Comparison of ENCODE assay signal across 1 cellular context in genomic region chr3:47850803-47851417, GRCh38.
TF ChIP-seq lines count a peak whose summit lies in the region.

No MANE protein-coding gene starts in this region.

TF ChIP-seq in K562, 482 proteins besides CTCF, POLR2A, EP300 and RAD21 (continues in another document):
- TF ChIP-seq SIN3A (IDR thresholded peaks at IDR 0.05; ENCODE audit: borderline replicate concordance in 2 of 2, control insufficient read depth in 1 of 2, low read depth in 2 of 2, low read length in 2 of 2) (peak in 1 of 2 experiments; percentile 24; a peak in 1 of 4 replicates), ZNF586 (CRISPR knock-in tag; conservative IDR thresholded peaks at IDR 0.05) (no peak), HSF4 (CRISPR knock-in tag; IDR thresholded peaks at IDR 0.05; ENCODE audit: borderline replicate concordance) (no peak), ETV6 (IDR thresholded peaks at IDR 0.05; ENCODE audit: borderline replicate concordance in 1 of 2, low read depth in 2 of 2, low read length in 1 of 2) (no peak), ETV6 (CRISPR knock-in tag; IDR thresholded peaks at IDR 0.05; ENCODE audit: borderline replicate concordance) (no peak), POU5F1 (IDR thresholded peaks at IDR 0.05; ENCODE audit: borderline replicate concordance, low read depth, low read length, partially characterized antibody) (no peak), ZFP1 (CRISPR knock-in tag; IDR thresholded peaks at IDR 0.05) (no peak), MBD1 (CRISPR knock-in tag; IDR thresholded peaks at IDR 0.05) (no peak), POLR2AphosphoS5 (IDR thresholded peaks at IDR 0.05; ENCODE audit: control insufficient read depth, insufficient read depth, low read depth, low read length) (peak; percentile 62; the same call in 1 of the 2 replicates), HDAC6 (IDR thresholded peaks at IDR 0.05; ENCODE audit: low read depth, low read length) (no peak), SPI1 (IDR thresholded peaks at IDR 0.05; ENCODE audit: borderline replicate concordance, low read depth, low read length) (no peak), ZNF23 (CRISPR knock-in tag; IDR thresholded peaks at IDR 0.05) (no peak), ZFP30 (CRISPR knock-in tag; IDR thresholded peaks at IDR 0.05; ENCODE audit: borderline replicate concordance) (no peak), RFX7 (CRISPR knock-in tag; IDR thresholded peaks at IDR 0.05) (no peak), ELF1 (tag; IDR thresholded peaks at IDR 0.05) (no peak), MAZ (CRISPR knock-in tag; conservative IDR thresholded peaks at IDR 0.05 in 1 of 2, IDR thresholded peaks at IDR 0.05 in 1 of 2) (no peak), GATA2 (CRISPR knock-in tag; IDR thresholded peaks at IDR 0.05) (no peak), TAF9B (IDR thresholded peaks at IDR 0.05; ENCODE audit: partially characterized antibody) (no peak), POLR2G (IDR thresholded peaks at IDR 0.05; ENCODE audit: low read depth, low read length) (peak; percentile 55), MXD1 (CRISPR knock-in tag; IDR thresholded peaks at IDR 0.05; ENCODE audit: borderline replicate concordance, poor library complexity, severe bottlenecking) (no peak), ZNF644 (tag; IDR thresholded peaks at IDR 0.05; ENCODE audit: low read depth) (no peak), E2F4 (CRISPR knock-in tag; IDR thresholded peaks at IDR 0.05; ENCODE audit: low read depth) (no peak), ZNF354B (CRISPR knock-in tag; IDR thresholded peaks at IDR 0.05) (no peak), RBFOX2 (IDR thresholded peaks at IDR 0.05; ENCODE audit: low read depth, low read length) (0 out of 2 replicates have a peak, but pooled peaks have one; percentile 22), SIN3B (IDR thresholded peaks at IDR 0.05; ENCODE audit: low read depth) (no peak), SNRNP70 (optimal IDR thresholded peaks at IDR 0.05; ENCODE audit: low read depth, low read length) (no peak), ZNF184 (CRISPR knock-in tag; IDR thresholded peaks at IDR 0.05) (no peak), OTX1 (CRISPR knock-in tag; IDR thresholded peaks at IDR 0.05) (no peak), PRMT5 (CRISPR knock-in tag; IDR thresholded peaks at IDR 0.05) (no peak), CGGBP1 (CRISPR knock-in tag; IDR thresholded peaks at IDR 0.05) (no peak), POLR2AphosphoS2 (IDR thresholded peaks at IDR 0.05; ENCODE audit: low read length) (peak; percentile 54; the same call in 1 of the 2 replicates), ZNF75A (CRISPR knock-in tag; IDR thresholded peaks at IDR 0.05) (no peak), HNRNPLL (IDR thresholded peaks at IDR 0.05; ENCODE audit: low read depth, low read length, poor library complexity, severe bottlenecking) (no peak), ZNF282 (CRISPR knock-in tag; IDR thresholded peaks at IDR 0.05) (no peak), CREB3L1 (IDR thresholded peaks at IDR 0.05; ENCODE audit: borderline replicate concordance, low read depth) (no peak), ERF (CRISPR knock-in tag; IDR thresholded peaks at IDR 0.05) (no peak), NCOA4 (IDR thresholded peaks at IDR 0.05; ENCODE audit: partially characterized antibody) (no peak), ELF4 (CRISPR knock-in tag; IDR thresholded peaks at IDR 0.05) (no peak), ZMIZ1 (IDR thresholded peaks at IDR 0.05; ENCODE audit: low read depth in 2 of 2, low read length in 2 of 2) (no peak), SMAD4 (CRISPR knock-in tag; conservative IDR thresholded peaks at IDR 0.05) (no peak), MIER1 (IDR thresholded peaks at IDR 0.05; ENCODE audit: low read depth) (no peak), RHOXF2B (CRISPR knock-in tag; conservative IDR thresholded peaks at IDR 0.05) (no peak), NONO (IDR thresholded peaks at IDR 0.05; ENCODE audit: low read depth in 2 of 2, low read length in 1 of 2) (no peak), XRCC5 (IDR thresholded peaks at IDR 0.05; ENCODE audit: low read depth, low read length) (no peak), PRPF4 (IDR thresholded peaks at IDR 0.05; ENCODE audit: insufficient read depth, low read depth, low read length, poor library complexity, severe bottlenecking) (no peak), SMC3 (conservative IDR thresholded peaks at IDR 0.05; ENCODE audit: insufficient read depth, low read depth, low read length) (0 out of 2 replicates have a peak, but pooled peaks have one; percentile 1), HINFP (tag; conservative IDR thresholded peaks at IDR 0.05; ENCODE audit: low read depth) (no peak), BCLAF1 (IDR thresholded peaks at IDR 0.05; ENCODE audit: borderline replicate concordance in 1 of 2, control insufficient read depth in 1 of 2, low read depth in 2 of 2, low read length in 1 of 2) (no peak), PML (IDR thresholded peaks at IDR 0.05; ENCODE audit: low read length) (no peak; the same call in 1 of the 2 replicates), SREBF1 (IDR thresholded peaks at IDR 0.05; ENCODE audit: borderline replicate concordance, low read depth, low read length) (no peak), CHAMP1 (IDR thresholded peaks at IDR 0.05) (no peak), EP400 (IDR thresholded peaks at IDR 0.05) (no peak), TOE1 (IDR thresholded peaks at IDR 0.05; ENCODE audit: borderline replicate concordance) (no peak), TOE1 (CRISPR knock-in tag; IDR thresholded peaks at IDR 0.05; ENCODE audit: borderline replicate concordance, low read depth) (no peak), FOXK1 (CRISPR knock-in tag; IDR thresholded peaks at IDR 0.05; ENCODE audit: borderline replicate concordance) (no peak)
